13 cellular contexts compared by ENCODE assay signal in the genomic region with DNA sequence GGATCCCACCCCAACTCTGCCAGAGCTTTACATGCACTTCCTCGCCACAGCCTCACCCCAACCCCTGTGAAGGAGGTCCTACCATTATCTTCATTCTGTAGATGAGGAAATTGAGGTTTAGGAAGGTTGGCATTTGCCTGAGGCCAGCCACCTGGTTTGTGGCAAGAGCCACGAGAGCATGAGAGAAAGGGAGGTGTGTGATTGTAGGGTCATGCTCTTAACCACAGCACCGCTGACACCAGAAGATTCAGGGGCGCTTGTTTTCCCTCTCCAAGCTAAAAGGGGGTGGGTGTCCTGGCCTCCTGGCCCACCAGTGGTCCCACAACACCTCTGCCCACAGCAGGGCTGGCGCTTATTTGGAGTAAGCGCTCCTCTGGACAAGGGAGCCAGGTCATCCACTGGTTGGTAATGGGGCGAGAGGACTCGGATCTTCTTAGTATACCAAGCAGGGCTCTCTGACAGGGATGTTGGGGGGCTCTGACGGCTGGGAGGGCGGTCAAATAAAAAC. TPM values are rescaled to one million over a fixed set of nuclear protein-coding genes. Genes with fewer than 3 reads are reported as not detected.
DNase-seq lines count a peak whose midpoint lies in the region; ATAC-seq, FAIRE-seq and TF ChIP-seq lines count a peak whose summit lies in the region.
"Had no signal": no experiment of that assay in that cellular context is flagged by ENCODE, and none has a peak within 500 bp of the region (broad histone marks: within the 10 kb centered on the region; RNA-seq: fewer than 3 reads in every experiment).

No MANE protein-coding gene starts in this region.

- H4K20me1 ChIP-seq in keratinocyte (ENCODE audit: control insufficient read depth, extremely low read depth, insufficient read depth, low read length), result peaks cover 3% of the 10 kb centered on the region

- H2AFZ ChIP-seq in keratinocyte (ENCODE audit: control insufficient read depth, low read length), result no peak overlapping the region

- no peaks in the 10 kb centered on the region for H3K9me3 Mint-ChIP-seq in endothelial cell (ENCODE audit: unreplicated experiment)
- H3K9me3 Mint-ChIP-seq: activated T-helper 1 cell treated with anti-CD3 and anti-CD28 coated beads, Interleukin-12 subunit alpha, Interleukin-12 subunit beta, Interleukin-2, Interleukin-4 antibody, amounts not matched to agents 30 ng/mL and 10 ng/mL and 1 ng/mL, durations not matched to agents 14 hours and 24 hours and 36 hours had no signal

- H3K27ac Mint-ChIP-seq in endothelial cell (ENCODE audit: unreplicated experiment), result no peak overlapping the region
- H3K27ac Mint-ChIP-seq: activated T-helper 1 cell treated with anti-CD3 and anti-CD28 coated beads, Interleukin-12 subunit alpha, Interleukin-12 subunit beta, Interleukin-2, Interleukin-4 antibody, amounts not matched to agents 30 ng/mL and 10 ng/mL and 1 ng/mL, durations not matched to agents 14 hours and 24 hours and 36 hours had no signal

- H3K4me2 ChIP-seq in A549, result peak overlapping the region; percentile 73
- H3K4me2 ChIP-seq in keratinocyte (ENCODE audit: control insufficient read depth, extremely low read depth, insufficient read depth, low read depth, low read length), result peak overlapping the region; percentile 9

- no peak overlapping the region for H3K4me3 Mint-ChIP-seq in endothelial cell (ENCODE audit: unreplicated experiment)
- H3K4me3 Mint-ChIP-seq: activated T-helper 1 cell treated with anti-CD3 and anti-CD28 coated beads, Interleukin-12 subunit alpha, Interleukin-12 subunit beta, Interleukin-2, Interleukin-4 antibody, amounts not matched to agents 30 ng/mL and 10 ng/mL and 1 ng/mL, durations not matched to agents 14 hours and 24 hours and 36 hours had no signal

- peaks cover 44% of the 10 kb centered on the region for H3K4me1 ChIP-seq in A549
- peaks cover 20% of the 10 kb centered on the region for H3K4me1 ChIP-seq in keratinocyte (ENCODE audit: control insufficient read depth, extremely low read depth, insufficient read depth, low read length)
- peaks cover 0 to 7% (median 2%) of the 10 kb centered on the region in 12 donors for H3K4me1 ChIP-seq in heart left ventricle
- H3K4me1 ChIP-seq: testis had no signal

- CTCF ChIA-PET in A549 (lab: Yijun Ruan, JAX), result interaction anchor here (0.6 to 9.2 kb wide), 41 partner anchors 8 to 1554 kb away, joined by 3 to 132 read pairs (median 6); a partner anchor contains a TSS

- 87% methylated on average over 10 of the region's 10 CpGs for WGBS in A549 (ENCODE audit: missing lambda C conversion rate)
- 72 to 77% (median 73%) methylated on average over 8 to 10 of the region's 10 CpGs for WGBS in heart left ventricle, 4 donors

- H3K36me3 ChIP-seq in keratinocyte (ENCODE audit: control insufficient read depth in 2 of 2, extremely low read depth in 1 of 2, insufficient read depth in 2 of 2, low read length in 2 of 2) (no peaks in the 10 kb centered on the region), heart left ventricle (no peaks in the 10 kb centered on the region)

- DNase-seq in A549 (ENCODE audit: low read depth in 1 of 2, low spot score in 1 of 2), result no peak
- DNase-seq in Daoy (ENCODE audit: low read depth), result peak; percentile 33
- no peak for DNase-seq in keratinocyte (ENCODE audit: low read depth, low spot score)
- DNase-seq in heart left ventricle, result no peak
- no peak for DNase-seq in endothelial cell (ENCODE audit: low spot score)
- DNase-seq: NCI-H226 had no signal

- dilution Hi-C loops in keratinocyte (cut with MboI; ENCODE audit: extremely low pct_ligation_motif_present, low sequenced_read_pairs), result no loop called here

- no peaks in the 10 kb centered on the region for H3K4me1 Mint-ChIP-seq in endothelial cell (ENCODE audit: unreplicated experiment)

- POLR2A ChIA-PET in A549 (lab: Yijun Ruan, JAX), result no interaction called here

- H3K9ac ChIP-seq in keratinocyte (ENCODE audit: control insufficient read depth, extremely low read depth, insufficient read depth, low read length), result no peak overlapping the region

- H3K9me3 ChIP-seq in A549 (no peaks in the 10 kb centered on the region), keratinocyte (ENCODE audit: control insufficient read depth, low read depth, low read length) (no peaks in the 10 kb centered on the region), heart left ventricle (no peaks in the 10 kb centered on the region)
- H3K9me3 ChIP-seq: mucosa of descending colon, testis had no signal

- peaks cover 7% of the 10 kb centered on the region for H3K27me3 Mint-ChIP-seq in endothelial cell (ENCODE audit: unreplicated experiment)

- no peak for TF ChIP-seq EP300 in A549 (IDR thresholded peaks at IDR 0.05)

- no peak for TF ChIP-seq CTCF in A549 (IDR thresholded peaks at IDR 0.05)
- TF ChIP-seq CTCF in keratinocyte (optimal IDR thresholded peaks at IDR 0.05 in 1 of 3, IDR thresholded peaks at IDR 0.05 in 1 of 3, conservative IDR thresholded peaks at IDR 0.05 in 1 of 3; ENCODE audit: extremely low read depth in 1 of 3, insufficient read depth in 2 of 3, low read length in 3 of 3), result no peak
- TF ChIP-seq CTCF in heart left ventricle (IDR thresholded peaks at IDR 0.05), result no peak
- TF ChIP-seq CTCF in endothelial cell (IDR thresholded peaks at IDR 0.05; ENCODE audit: unreplicated experiment), result no peak

- H3K36me3 Mint-ChIP-seq in endothelial cell (ENCODE audit: low read depth, unreplicated experiment), result no peaks in the 10 kb centered on the region

- peak overlapping the region; percentile 80 to 88 for H3K27ac ChIP-seq in A549
- peak overlapping the region; percentile 20 for H3K27ac ChIP-seq in angular gyrus (ENCODE audit: low read depth, low read length)
- no peak overlapping the region for H3K27ac ChIP-seq in keratinocyte (ENCODE audit: control insufficient read depth, insufficient read depth, low read length)
- H3K27ac ChIP-seq in heart left ventricle, result no peak overlapping the region
- H3K27ac ChIP-seq: testis had no signal

- FAIRE-seq in A549 (lab: Jason Lieb, UNC) (no peak), keratinocyte (lab: Jason Lieb, UNC) (peak; percentile 84)

- no peaks in the 10 kb centered on the region for H3K79me2 ChIP-seq in keratinocyte (ENCODE audit: control insufficient read depth, insufficient read depth, low read length)

- TF ChIP-seq POLR2A in A549 (IDR thresholded peaks at IDR 0.05; ENCODE audit: low read length) (no peak), heart left ventricle (IDR thresholded peaks at IDR 0.05) (no peak)

- peak overlapping the region; percentile 51 for H3K4me3 ChIP-seq in A549
- H3K4me3 ChIP-seq in keratinocyte (ENCODE audit: control insufficient read depth in 2 of 3, extremely low read depth in 1 of 3, insufficient read depth in 2 of 3, low read depth in 1 of 3, low read length in 3 of 3), result peak overlapping the region in 1 of 3 experiments; percentile 7
- H3K4me3 ChIP-seq in heart left ventricle, result peak overlapping the region in 2 of 12 donors; percentile 7 to 13
- H3K4me3 ChIP-seq: mucosa of descending colon had no signal

- H3K27me3 ChIP-seq in keratinocyte (ENCODE audit: control insufficient read depth, extremely low read depth, insufficient read depth, low read length), result peaks cover 15% of the 10 kb centered on the region
- peaks cover 15 to 69% (median 20%) of the 10 kb centered on the region in 9 donors for H3K27me3 ChIP-seq in heart left ventricle
- H3K27me3 ChIP-seq: testis had no signal

- no peaks in the 10 kb centered on the region for H3K9me1 ChIP-seq in keratinocyte (ENCODE audit: control insufficient read depth, extremely low read depth, insufficient read depth, low read length)

- ATAC-seq in A549 (no peak), HG03139 (IDR thresholded peaks at IDR 0.05; ENCODE audit: unreplicated experiment) (no peak), heart left ventricle (no peak), HG02678 (IDR thresholded peaks at IDR 0.05; ENCODE audit: unreplicated experiment) (no peak)

- no peak for TF ChIP-seq RAD21 in A549 (conservative IDR thresholded peaks at IDR 0.05 in 1 of 2, IDR thresholded peaks at IDR 0.05 in 1 of 2)

- intact Hi-C loops in heart left ventricle (cut with DNase I), result no loop called here

TF ChIP-seq in A549, 52 proteins besides CTCF, POLR2A, EP300 and RAD21:
- no peak for TF ChIP-seq CHD4 (IDR thresholded peaks at IDR 0.05; ENCODE audit: borderline replicate concordance)
- TF ChIP-seq ZFP36 (IDR thresholded peaks at IDR 0.05; ENCODE audit: borderline replicate concordance, partially characterized antibody), result no peak
- no peak for TF ChIP-seq ESRRA (IDR thresholded peaks at IDR 0.05; ENCODE audit: borderline replicate concordance, low read length)

RNA-seq across cellular contexts. Expression of a gene that starts 0.7 kb away (rescaled TPM):
- polyA plus RNA-seq in A549 (2011; rRNA removed) (11.0 and 16.6 TPM in 2 replicates), A549 (2017; fragmentation: RNase III; extraction: RNeasy Plus Mini Kit Qiagen cat#74134 plus additional on column Dnase treatment) (3.1 to 3.7 TPM (median 3.6 TPM) in 3 replicates), keratinocyte (6.9 to 41.3 TPM (median 8.9 TPM) in 3 replicates), heart left ventricle (1 to 10 TPM in 1 of 2 donors, under 1 TPM in 1; 0.23 to 2.6 TPM)
- polyA plus RNA-seq in A549 (2012; cell fraction: cytosol; rRNA removed), result 3.9 and 5.4 TPM in 2 replicates
- polyA plus RNA-seq in A549 (2012; cell fraction: nucleus; rRNA removed), result 12.6 and 13.7 TPM in 2 replicates
- 27.0 and 35.6 TPM in 2 replicates for polyA minus RNA-seq in A549 (2011; rRNA and poly(A)+ RNA removed)
- total RNA-seq in Daoy (2014; rRNA removed; shearing (Covaris generic)), result not detected in 2 replicates
- 21.5 TPM for polyA plus RNA-seq in keratinocyte (2011; ENCODE audit: low read depth)
- polyA plus RNA-seq in keratinocyte (2011; cell fraction: cytosol; rRNA removed), result 5.2 and 8.2 TPM in 2 replicates
- polyA plus RNA-seq in keratinocyte (2011; cell fraction: nucleus; rRNA removed), result 19.5 and 31.0 TPM in 2 replicates
- polyA plus RNA-seq in keratinocyte (2012; ENCODE audit: low replicate concordance), result 7.5 and 72.5 TPM in 2 replicates
- polyA minus RNA-seq in keratinocyte, result 17.8 to 79.6 TPM (median 20.1 TPM) in 3 replicates
- 12.1 TPM for polyA minus RNA-seq in keratinocyte (2011; cell fraction: cytosol; rRNA and poly(A)+ RNA removed)
- 17.7 and 35.1 TPM in 2 replicates for polyA minus RNA-seq in keratinocyte (2011; cell fraction: nucleus; rRNA and poly(A)+ RNA removed)
- total RNA-seq in heart left ventricle (1 to 10 TPM in 1 of 9 donors, under 1 TPM in 4, not detected in 4; 0.20 to 2.9 (median 0.76) TPM), endothelial cell (ENCODE audit: unreplicated experiment) (not detected)
- total RNA-seq: activated T-helper 1 cell treated with anti-CD3 and anti-CD28 coated beads, Interleukin-12 subunit alpha, Interleukin-12 subunit beta, Interleukin-2, Interleukin-4 antibody, amounts not matched to agents 30 ng/mL and 10 ng/mL and 1 ng/mL, durations not matched to agents 14 hours and 24 hours and 36 hours; HT1080 had no signal

Comparison
In these comparisons a context has a peak if more than half of its experiments do, and no peak if none do; other contexts are left out.
1. H3K27ac ChIP-seq: peak in A549 (2 of 2) and angular gyrus (single experiment); none in keratinocyte (single experiment) and heart left ventricle (0 of 12).